24 cellular contexts compared by ENCODE assay signal in the genomic region with DNA sequence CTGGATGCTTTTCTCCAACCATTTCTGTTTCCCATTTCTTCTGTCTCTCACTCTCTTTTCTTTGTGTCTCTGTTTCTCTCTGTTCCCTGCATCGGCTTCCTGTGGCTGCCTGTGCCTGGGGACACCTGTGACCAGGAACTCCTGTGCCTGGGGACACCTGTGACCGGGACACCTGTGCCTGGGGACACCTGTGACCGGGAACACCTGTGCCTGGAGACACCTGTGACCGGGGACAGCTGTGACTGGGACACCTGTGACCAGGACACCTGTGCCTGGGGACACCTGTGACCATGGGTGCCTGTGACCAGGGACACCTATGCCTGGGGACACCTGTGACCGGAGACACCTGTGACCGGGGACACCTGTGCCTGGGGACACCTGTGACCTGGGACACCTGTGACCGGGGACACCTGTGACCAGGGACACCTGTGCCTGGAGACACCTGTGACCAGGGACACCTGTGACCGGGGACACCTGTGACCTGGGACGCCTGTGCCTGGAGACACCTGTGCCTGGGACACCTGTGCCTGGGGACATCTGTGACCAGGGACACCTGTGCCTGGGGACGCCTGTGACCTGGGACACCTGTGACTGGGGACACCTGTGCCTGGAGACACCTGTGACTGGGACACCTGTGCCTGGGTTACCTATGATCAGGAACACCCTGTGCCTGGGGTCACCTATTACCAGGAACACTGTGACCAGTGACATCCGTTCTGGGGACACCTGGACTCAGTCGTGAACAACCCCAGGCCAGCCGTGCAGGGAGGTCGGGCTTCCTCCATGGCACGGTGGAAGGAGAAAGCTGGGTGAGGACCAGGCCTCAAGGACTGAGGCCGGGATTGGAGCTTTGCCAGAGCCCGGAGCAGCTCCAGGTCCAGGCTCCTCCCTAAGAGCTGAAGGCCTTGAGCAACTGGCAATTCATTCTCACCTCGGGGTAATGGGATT. TPM values are rescaled to one million over a fixed set of nuclear protein-coding genes. Genes with fewer than 3 reads are reported as not detected.
A peak's percentile ranks its signal among the peaks of the same experiment; 100 is the strongest.
DNase-seq lines count a peak whose midpoint lies in the region; ATAC-seq, FAIRE-seq and TF ChIP-seq lines count a peak whose summit lies in the region.
"Had no signal": no experiment of that assay in that cellular context is flagged by ENCODE, and none has a peak within 500 bp of the region (broad histone marks: within the 10 kb centered on the region; RNA-seq: fewer than 3 reads in every experiment).

No MANE protein-coding gene starts in this region.

- no peaks in the 10 kb centered on the region for H3K27me3 ChIP-seq in GM12878 (replicated peaks in 1 of 2; ENCODE audit: control insufficient read depth in 2 of 2, insufficient read depth in 2 of 2, low read length in 1 of 2)

- RAD21 ChIA-PET in GM12878 (lab: Charles Lee; ENCODE audit: unreplicated experiment) = no interaction called here

- WGBS in GM12878 (ENCODE audit: insufficient coverage, insufficient replicate concordance, low lambda C conversion rate, missing lambda C conversion rate) = 92% methylated on average over 18 of the region's 18 CpGs

- H4K20me1 ChIP-seq in GM12878 (ENCODE audit: control insufficient read depth, insufficient read depth) = no peaks in the 10 kb centered on the region

- no peaks in the 10 kb centered on the region for H3K27me3 Mint-ChIP-seq in naive B cell
- H3K27me3 Mint-ChIP-seq: activated naive CD8-positive, alpha-beta T cell had no signal

- no peak overlapping the region for H3K4me2 ChIP-seq in GM12878 (ENCODE audit: control insufficient read depth, insufficient read depth)

- no peak overlapping the region for H3K9ac ChIP-seq in GM12878 (ENCODE audit: control insufficient read depth, insufficient read depth, low read length)
- H3K9ac ChIP-seq: GM23248 had no signal

- H2AFZ ChIP-seq in GM12878 (ENCODE audit: control insufficient read depth, low read depth, low read length) = no peak overlapping the region
- H2AFZ ChIP-seq: GM23248 had no signal

- DNase-seq in DMS 273 (lab: John Stamatoyannopoulos, UW; ENCODE audit: unreplicated experiment) = peak; percentile 14
- DNase-seq in DMS 273 treated with DMSO at 0.1 percent for 48 hours (lab: John Stamatoyannopoulos, UW) = no peak
- no peak for DNase-seq in GM12878 (ENCODE audit: low read depth, low spot score)
- DNase-seq in naive B cell = no peak
- no peak for DNase-seq in NCI-H1417 (lab: John Stamatoyannopoulos, UW)
- DNase-seq in stimulated activated naive CD4-positive, alpha-beta T cell treated with Interleukin-2 at 50 U/mL for 16 hours (lab: John Stamatoyannopoulos, UW) = no peak
- DNase-seq: activated CD4-positive, alpha-beta T cell treated with anti-CD3 and anti-CD28 coated beads for 36 hours; GM23248; head of caudate nucleus; KG1; left ventricle myocardium inferior; NCI-H2081; NCI-H446 treated with DMSO at 0.1 percent for 48 hours; stimulated activated CD4-positive, alpha-beta T cell treated with anti-CD3 and anti-CD28 coated beads, Interleukin-12 subunit alpha, Interleukin-12 subunit beta, amount 100 ng/mL, for 4 hours; stimulated activated CD8-positive, alpha-beta memory T cell treated with anti-CD3 and anti-CD28 coated beads, Interleukin-4, amount 100 ng/mL, for 48 hours; SW 1271 had no signal

- H3K36me3 ChIP-seq in HEK293 (ENCODE audit: control insufficient read depth in 2 of 2, insufficient read depth in 1 of 2, low read length in 2 of 2) (no peaks in the 10 kb centered on the region), GM12878 (ENCODE audit: control insufficient read depth in 2 of 2, insufficient read depth in 2 of 2, low read length in 1 of 2) (no peaks in the 10 kb centered on the region)
- H3K36me3 ChIP-seq: left ventricle myocardium inferior had no signal

- ATAC-seq in GM12878 (no peak), naive B cell (ENCODE audit: low read depth in 2 of 2) (no peak), GM21529 (IDR thresholded peaks at IDR 0.05; ENCODE audit: unreplicated experiment) (no peak)

- POLR2A ChIA-PET in HEK293 (lab: Yijun Ruan, JAX) (no interaction called here), GM12878 (lab: Charles Lee) (no interaction called here)

- H3K4me1 ChIP-seq in HEK293 (ENCODE audit: control insufficient read depth, insufficient read depth, low read length) (no peaks in the 10 kb centered on the region), GM12878 (ENCODE audit: control insufficient read depth, insufficient read depth, low read length) (peaks cover 20% of the 10 kb centered on the region)

- H3K27ac Mint-ChIP-seq in naive B cell = peak overlapping the region in 5 of 6 donors; percentile 52 to 99 (median 71)
- H3K27ac Mint-ChIP-seq: activated CD4-positive, alpha-beta T cell treated with anti-CD3 and anti-CD28 coated beads for 36 hours; activated naive CD8-positive, alpha-beta T cell; activated T-helper 1 cell treated with anti-CD3 and anti-CD28 coated beads, Interleukin-12 subunit alpha, Interleukin-12 subunit beta, Interleukin-2, Interleukin-4 antibody, amounts not matched to agents 30 ng/mL and 10 ng/mL and 1 ng/mL, durations not matched to agents 14 hours and 24 hours and 36 hours had no signal

- CTCF ChIA-PET in HEK293 (lab: Yijun Ruan, JAX) (interaction anchor here (0.6 to 1.0 kb wide), 2 partner anchors 9 to 94 kb away, joined by 3 to 4 read pairs; no protein-coding TSS in a partner anchor), GM12878 (lab: Yijun Ruan, JAX) (no interaction called here)

- in situ Hi-C loops in GM12878 (cut with MboI) = no loop called here

- H3K4me3 Mint-ChIP-seq in naive B cell = peak overlapping the region in 5 of 8 donors; percentile 19 to 78 (median 54)
- H3K4me3 Mint-ChIP-seq: activated CD4-positive, alpha-beta T cell treated with anti-CD3 and anti-CD28 coated beads for 36 hours; activated naive CD8-positive, alpha-beta T cell; activated T-helper 1 cell treated with anti-CD3 and anti-CD28 coated beads, Interleukin-12 subunit alpha, Interleukin-12 subunit beta, Interleukin-2, Interleukin-4 antibody, amounts not matched to agents 30 ng/mL and 10 ng/mL and 1 ng/mL, durations not matched to agents 14 hours and 24 hours and 36 hours had no signal

- BruUV-seq in GM12878 (replicated peaks; lab: Mats Ljungman, UMichigan) = no TSS peak

- no peak for TF ChIP-seq POLR2A in GM12878 (IDR thresholded peaks at IDR 0.05; ENCODE audit: low read depth, low read length)

- no peak overlapping the region for H3K27ac ChIP-seq in HEK293 (ENCODE audit: extremely low read depth, low read depth, low read length)
- H3K27ac ChIP-seq in GM12878 (ENCODE audit: control insufficient read depth, insufficient read depth) = no peak overlapping the region
- H3K27ac ChIP-seq: 22Rv1, GM23248, left ventricle myocardium inferior had no signal

- peaks cover 0 to 5% (median 0%) of the 10 kb centered on the region in 7 donors for H3K9me3 Mint-ChIP-seq in naive B cell
- H3K9me3 Mint-ChIP-seq: activated T-helper 1 cell treated with anti-CD3 and anti-CD28 coated beads, Interleukin-12 subunit alpha, Interleukin-12 subunit beta, Interleukin-2, Interleukin-4 antibody, amounts not matched to agents 30 ng/mL and 10 ng/mL and 1 ng/mL, durations not matched to agents 14 hours and 24 hours and 36 hours had no signal

- TF ChIP-seq EP300 in GM12878 (IDR thresholded peaks at IDR 0.05; ENCODE audit: borderline replicate concordance in 1 of 2, control insufficient read depth in 1 of 2, low read depth in 2 of 2, low read length in 2 of 2) = no peak

- peaks cover 38 to 48% (median 41%) of the 10 kb centered on the region in 3 donors for H3K4me1 Mint-ChIP-seq in naive B cell

- H3K79me2 ChIP-seq in GM12878 (ENCODE audit: control insufficient read depth, insufficient read depth, low read length) = no peaks in the 10 kb centered on the region

- no peak for FAIRE-seq in GM12878 (lab: Jason Lieb, UNC)
- FAIRE-seq: colon, TTC549 had no signal

- SMC1A ChIA-PET in GM12878 (lab: Charles Lee; ENCODE audit: uncharacterized antibody, unreplicated experiment) = no interaction called here

- TF ChIP-seq CTCF in HEK293 (tag by site-specific recombination; IDR thresholded peaks at IDR 0.05) (no peak), GM12878 (IDR thresholded peaks at IDR 0.05 in 2 of 3, conservative IDR thresholded peaks at IDR 0.05 in 1 of 3; ENCODE audit: control insufficient read depth in 2 of 3, extremely low read depth in 1 of 3, insufficient read depth in 1 of 3, low read depth in 3 of 3, low read length in 3 of 3) (no peak)

- H3K9me3 ChIP-seq in HEK293 (ENCODE audit: control insufficient read depth, insufficient read depth, low read depth, low read length) (no peaks in the 10 kb centered on the region), GM12878 (replicated peaks; ENCODE audit: control insufficient read depth, insufficient read depth, low read length) (peaks cover 3% of the 10 kb centered on the region; the same call in 2 of the 3 replicates)
- H3K9me3 ChIP-seq: mucosa of descending colon had no signal

- H3K4me3 ChIP-seq in HEK293 (ENCODE audit: low read depth, low read length) (no peak overlapping the region), GM12878 (no peak overlapping the region)
- H3K4me3 ChIP-seq: GM23248, left ventricle myocardium inferior, mucosa of descending colon had no signal

- peaks cover 0 to 6% of the 10 kb centered on the region in 2 donors for H3K36me3 Mint-ChIP-seq in naive B cell
- H3K36me3 Mint-ChIP-seq: activated naive CD8-positive, alpha-beta T cell had no signal

- intact Hi-C loops in GM12878 (cut with micrococcal nuclease; ENCODE audit: unreplicated experiment) = no loop called here

- no peak for TF ChIP-seq RAD21 in GM12878 (IDR thresholded peaks at IDR 0.05; ENCODE audit: insufficient read depth, low read depth, low read length)

TF ChIP-seq in GM12878, 131 proteins besides CTCF, POLR2A, EP300 and RAD21:
- TF ChIP-seq TCF3 (IDR thresholded peaks at IDR 0.05; ENCODE audit: borderline replicate concordance, insufficient read depth, low read depth, low read length) (peak; percentile 87), CBX5 (IDR thresholded peaks at IDR 0.05; ENCODE audit: low read depth) (no peak)

RNA-seq across cellular contexts. Expression of a gene that starts 23.4 kb away (rescaled TPM):
- 30.6 and 38.6 TPM in 2 replicates for total RNA-seq in GM12878 (2013; cell fraction: nucleolus; rRNA removed)
- 4.5 and 6.3 TPM in 2 replicates for total RNA-seq in GM12878 (2014; rRNA removed)
- 2.0 and 6.7 TPM in 2 replicates for total RNA-seq in GM12878 (2014; rRNA removed; fragmentation: Illumina TruSeq; extraction: Trizol)
- 53.4 and 55.1 TPM in 2 replicates for total RNA-seq in GM12878 (2021)
- polyA plus RNA-seq in GM12878 (2011; ENCODE audit: low read depth) = 34.4 TPM
- 0.40 and 0.81 TPM in 2 replicates for polyA plus RNA-seq in GM12878 (2011; rRNA removed)
- 2.6 and 7.9 TPM in 2 replicates for polyA plus RNA-seq in GM12878 (2011; cell fraction: cytosol; rRNA removed)
- 17.0 and 38.4 TPM in 2 replicates for polyA plus RNA-seq in GM12878 (2011; cell fraction: nucleus; rRNA removed)
- polyA plus RNA-seq in GM12878 (2012) = 21.0 and 21.8 TPM in 2 replicates
- 1.1 and 12.3 TPM in 2 replicates for polyA plus RNA-seq in GM12878 (2014; fragmentation: Illumina TruSeq; extraction: Trizol)
- polyA plus RNA-seq in GM12878 (2014; fragmentation: Nextera tagmentation; extraction: Ambion mirVana) = under 1 TPM; 0.19 to 0.58 TPM
- 19.9 and 29.3 TPM in 2 replicates for polyA plus RNA-seq in GM12878 (2014; rRNA removed)
- polyA plus RNA-seq in GM12878 (2016; fragmentation: Nextera tagmentation; extraction: Ambion mirVana) = 1 to 10 TPM; 1.4 to 1.9 TPM
- polyA minus RNA-seq in GM12878 (2011; rRNA and poly(A)+ RNA removed) = 0.59 and 2.1 TPM in 2 replicates
- 7.5 and 13.1 TPM in 2 replicates for polyA minus RNA-seq in GM12878 (2011; cell fraction: cytosol; rRNA and poly(A)+ RNA removed)
- polyA minus RNA-seq in GM12878 (2011; cell fraction: nucleus; rRNA and poly(A)+ RNA removed) = 2.8 and 6.9 TPM in 2 replicates
- 1 to 10 TPM in 5 of 6 donors, under 1 TPM in 1; 0.60 to 5.8 (median 2.9) TPM for polyA plus RNA-seq in naive B cell (ENCODE audit: low read depth in 6 of 6)
